ENCODE assay signal across 13 cellular contexts in the genomic region with DNA sequence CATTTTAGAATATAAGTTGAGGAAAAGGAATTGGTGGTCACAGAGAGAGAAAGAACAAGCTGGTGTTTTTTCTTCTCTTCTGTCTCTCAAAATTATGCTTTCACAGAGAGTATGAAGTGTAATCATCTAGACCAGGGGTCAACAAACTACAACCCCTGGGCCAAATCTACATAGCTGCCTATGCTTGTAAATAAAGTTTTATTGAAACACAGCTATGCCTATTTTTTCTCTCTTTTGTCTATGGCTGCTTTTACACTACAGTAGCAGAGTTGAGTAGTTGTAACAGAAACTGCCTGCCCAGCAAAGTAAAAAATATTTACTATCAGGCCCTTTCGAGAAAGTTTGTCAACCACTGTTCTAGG. TPM values are rescaled to one million over a fixed set of nuclear protein-coding genes. Genes with fewer than 3 reads are reported as not detected.
DNase-seq lines count a peak whose midpoint lies in the region; ATAC-seq, FAIRE-seq and TF ChIP-seq lines count a peak whose summit lies in the region.
"Had no signal": no experiment of that assay in that cellular context is flagged by ENCODE, and none has a peak within 500 bp of the region (broad histone marks: within the 10 kb centered on the region; RNA-seq: fewer than 3 reads in every experiment).

No MANE protein-coding gene starts in this region.

- peak overlapping the region; percentile 50 to 72 for H3K4me3 Mint-ChIP-seq in activated T-cell treated with anti-CD3 and anti-CD28 coated beads, Interleukin-2, amount 50 U/mL, for 72 hours

- no peak for TF ChIP-seq CTCF in OCI-LY3 (IDR thresholded peaks at IDR 0.05; ENCODE audit: low read depth, low read length)
- TF ChIP-seq CTCF in K562 (IDR thresholded peaks at IDR 0.05 in 2 of 3, conservative IDR thresholded peaks at IDR 0.05 in 1 of 3; ENCODE audit: insufficient read depth in 2 of 3, low read depth in 1 of 3, low read length in 3 of 3) = no peak
- no peak for TF ChIP-seq CTCF in spleen (IDR thresholded peaks at IDR 0.05 in 8 of 11, conservative IDR thresholded peaks at IDR 0.05 in 3 of 11)

- TF ChIP-seq RAD21 in K562 (CRISPR knock-in tag; conservative IDR thresholded peaks at IDR 0.05 in 1 of 2, IDR thresholded peaks at IDR 0.05 in 1 of 2) = no peak

- H3K4me3 ChIP-seq in OCI-LY3 (ENCODE audit: low read length) (no peak overlapping the region), K562 (no peak overlapping the region), spleen (no peak overlapping the region)
- H3K4me3 ChIP-seq: PC-9, psoas muscle had no signal

- peaks cover 8% of the 10 kb centered on the region for H3K27me3 Mint-ChIP-seq in activated T-cell treated with anti-CD3 and anti-CD28 coated beads, Interleukin-2, amount 50 U/mL, for 72 hours (ENCODE audit: low read depth)

- POLR2A ChIA-PET in K562 (lab: Yijun Ruan, JAX) = no interaction called here

- H3K36me3 ChIP-seq in OCI-LY3 (replicated peaks; ENCODE audit: low read depth, low read length) = no peaks in the 10 kb centered on the region
- no peaks in the 10 kb centered on the region for H3K36me3 ChIP-seq in K562 (ENCODE audit: control insufficient read depth, insufficient read depth, low read length)
- H3K36me3 ChIP-seq in spleen = no peaks in the 10 kb centered on the region

- no peak for DNase-seq in activated T-cell treated with anti-CD3 and anti-CD28 coated beads, Interleukin-2, amount 50 U/mL, for 72 hours
- DNase-seq in activated T-cell treated with anti-CD3 and anti-CD28 coated beads, Interleukin-2, amount 50 U/mL, for 48 hours = no peak
- DNase-seq in K562 (ENCODE audit: extremely low read depth in 1 of 4, low spot score in 3 of 4) = no peak
- DNase-seq in spleen = no peak
- no peak for DNase-seq in NK-92 (lab: John Stamatoyannopoulos, UW; ENCODE audit: unreplicated experiment)
- DNase-seq in NCI-H187 treated with DMSO at 0.1 percent for 48 hours (lab: John Stamatoyannopoulos, UW) = no peak
- DNase-seq: amniotic stem cell, Caco-2, NCI-H526, PC-9, psoas muscle had no signal

- H3K4me1 ChIP-seq in OCI-LY3 (ENCODE audit: low read length) = peaks cover 38% of the 10 kb centered on the region
- H3K4me1 ChIP-seq in K562 (replicated peaks in 1 of 2; ENCODE audit: control insufficient read depth in 2 of 2, insufficient read depth in 2 of 2, low read length in 2 of 2) = no peaks in the 10 kb centered on the region; a peak in 1 of 5 replicates
- H3K4me1 ChIP-seq in spleen = peaks cover 1 to 52% (median 20%) of the 10 kb centered on the region in 6 donors
- H3K4me1 ChIP-seq: Caco-2, psoas muscle had no signal

- H3K9ac ChIP-seq in OCI-LY3 (ENCODE audit: low read length) (no peak overlapping the region), K562 (ENCODE audit: insufficient read depth in 1 of 2, low read depth in 2 of 2, low read length in 2 of 2) (no peak overlapping the region)

- H3K9me3 ChIP-seq in OCI-LY3 (ENCODE audit: insufficient read depth, low read length) (no peaks in the 10 kb centered on the region), K562 (replicated peaks; ENCODE audit: control insufficient read depth, insufficient read depth, low read depth, low read length) (no peaks in the 10 kb centered on the region), spleen (no peaks in the 10 kb centered on the region)
- H3K9me3 ChIP-seq: Caco-2, psoas muscle had no signal

- peaks cover 80% of the 10 kb centered on the region for H3K4me1 Mint-ChIP-seq in activated T-cell treated with anti-CD3 and anti-CD28 coated beads, Interleukin-2, amount 50 U/mL, for 72 hours (ENCODE audit: low read depth)

- CTCF ChIA-PET in K562 (lab: Yijun Ruan, JAX; ENCODE audit: low intra/inter-chr PET ratio) = no interaction called here

- H3K27ac Mint-ChIP-seq in activated T-cell treated with anti-CD3 and anti-CD28 coated beads, Interleukin-2, amount 50 U/mL, for 72 hours = peak overlapping the region; percentile 95

- peaks cover 0 to 8% of the 10 kb centered on the region in 2 donors for H3K9me3 Mint-ChIP-seq in activated T-cell treated with anti-CD3 and anti-CD28 coated beads, Interleukin-2, amount 50 U/mL, for 72 hours

- no peaks in the 10 kb centered on the region for H3K27me3 ChIP-seq in OCI-LY3 (ENCODE audit: low read depth, low read length)
- H3K27me3 ChIP-seq in K562 (ENCODE audit: control insufficient read depth in 2 of 2, insufficient read depth in 2 of 2, low read length in 2 of 2) = no peaks in the 10 kb centered on the region
- peaks cover 0 to 4% (median 0%) of the 10 kb centered on the region in 7 donors for H3K27me3 ChIP-seq in spleen (replicated peaks in 1 of 7)

- FAIRE-seq in K562 (lab: Jason Lieb, UNC) = no peak

- ATAC-seq in activated T-cell treated with anti-CD3 and anti-CD28 coated beads, Interleukin-2, amount 50 U/mL, for 72 hours (replicated peaks in 1 of 2) = no peak
- no peak for ATAC-seq in K562
- no peak for ATAC-seq in HG02798 (IDR thresholded peaks at IDR 0.05; ENCODE audit: poor library complexity, unreplicated experiment)
- ATAC-seq: psoas muscle had no signal

- no peaks in the 10 kb centered on the region for H3K9me1 ChIP-seq in K562 (ENCODE audit: control insufficient read depth, insufficient read depth, low read length)

- H3K79me2 ChIP-seq in OCI-LY3 (ENCODE audit: low read length) (no peaks in the 10 kb centered on the region), K562 (ENCODE audit: control insufficient read depth, insufficient read depth, low read length) (no peaks in the 10 kb centered on the region)

- no peak overlapping the region for H2AFZ ChIP-seq in OCI-LY3 (ENCODE audit: low read depth, low read length)
- no peak overlapping the region for H2AFZ ChIP-seq in K562 (ENCODE audit: low read depth, low read length)
- H2AFZ ChIP-seq: PC-9 had no signal

- TF ChIP-seq POLR2A in K562 (conservative IDR thresholded peaks at IDR 0.05) (no peak), spleen (IDR thresholded peaks at IDR 0.05) (no peak)

- no TSS peak for BruUV-seq in K562 (replicated peaks; lab: Mats Ljungman, UMichigan)

- peaks cover 5% of the 10 kb centered on the region in 2 donors for H3K36me3 Mint-ChIP-seq in activated T-cell treated with anti-CD3 and anti-CD28 coated beads, Interleukin-2, amount 50 U/mL, for 72 hours (ENCODE audit: insufficient read depth in 2 of 2)

- peak overlapping the region; percentile 74 for H3K27ac ChIP-seq in OCI-LY3 (ENCODE audit: low read length)
- no peak overlapping the region for H3K27ac ChIP-seq in K562 (ENCODE audit: extremely low read depth, low read depth, low read length)
- peak overlapping the region; percentile 44 to 79 (median 71) for H3K27ac ChIP-seq in spleen
- H3K27ac ChIP-seq: PC-9, psoas muscle had no signal

- in situ Hi-C loops in K562 (cut with MboI) = no loop called here

- H4K20me1 ChIP-seq in OCI-LY3 (ENCODE audit: insufficient read depth, low read length) = no peaks in the 10 kb centered on the region
- H4K20me1 ChIP-seq in K562 (replicated peaks; ENCODE audit: control insufficient read depth, insufficient read depth, low read length) = no peaks in the 10 kb centered on the region

- 83% methylated on average over 1 of the region's 1 CpG for WGBS in K562 (ENCODE audit: insufficient coverage, low coverage, missing lambda C conversion rate)
- WGBS in spleen, 5 donors = 66 to 74% (median 72%) methylated on average over 1 of the region's 1 CpG

- peak overlapping the region; percentile 41 for H3K4me2 ChIP-seq in OCI-LY3 (ENCODE audit: low read length)
- H3K4me2 ChIP-seq in K562 (ENCODE audit: insufficient read depth, low read length) = no peak overlapping the region
- H3K4me2 ChIP-seq: PC-9 had no signal

- intact Hi-C loops in K562 (cut with micrococcal nuclease) (no loop called here), spleen (cut with DNase I; ENCODE audit: low total_unique reads) (no loop called here)

- TF ChIP-seq EP300 in K562 (IDR thresholded peaks at IDR 0.05; ENCODE audit: low read length) = no peak

TF ChIP-seq in K562, 482 proteins besides CTCF, POLR2A, EP300 and RAD21 (continues in another document):
- TF ChIP-seq HMG20A (CRISPR knock-in tag; conservative IDR thresholded peaks at IDR 0.05) = no peak
- no peak for TF ChIP-seq CREBBP (IDR thresholded peaks at IDR 0.05; ENCODE audit: low read depth, low read length)
- no peak for TF ChIP-seq HMG20B (CRISPR knock-in tag; IDR thresholded peaks at IDR 0.05)

RNA-seq across cellular contexts. Expression of a gene that starts 6.7 kb away (rescaled TPM):
- under 1 TPM in 1 of 2 donors, not detected in 1; 0.09 TPM for total RNA-seq in activated T-cell treated with anti-CD3 and anti-CD28 coated beads, Interleukin-2, amount 50 U/mL, for 72 hours
- total RNA-seq in K562 (2011; cell fraction: chromatin; rRNA removed; ENCODE audit: low replicate concordance) = not detected in 2 replicates
- not detected in 2 replicates for total RNA-seq in K562 (2011; cell fraction: nucleolus; rRNA removed)
- not detected in 2 replicates for total RNA-seq in K562 (2011; cell fraction: nucleoplasm; rRNA removed)
- not detected in 2 replicates for total RNA-seq in K562 (2014; rRNA removed)
- total RNA-seq in K562 (2014; rRNA removed; fragmentation: Illumina TruSeq; extraction: Trizol) = not detected in 2 replicates
- total RNA-seq in K562 (2015; rRNA removed; fragmentation: Illumina TruSeq; extraction: Trizol) = not detected in 2 replicates
- not detected in 2 replicates for total RNA-seq in K562 (2021)
- polyA plus RNA-seq in K562 (2011; rRNA removed) = not detected in 2 replicates
- not detected in 2 replicates for polyA plus RNA-seq in K562 (2011; cell fraction: cytosol; rRNA removed)
- not detected in 2 replicates for polyA plus RNA-seq in K562 (2011; cell fraction: nucleus; rRNA removed)
- polyA plus RNA-seq in K562 (2012) = not detected in 2 replicates
- not detected in 2 replicates for polyA plus RNA-seq in K562 (2014; fragmentation: Illumina TruSeq; extraction: Trizol)
- not detected for polyA plus RNA-seq in K562 (2014; fragmentation: Nextera tagmentation; extraction: Ambion mirVana)
- polyA plus RNA-seq in K562 (2014; rRNA removed) = not detected in 2 replicates
- polyA minus RNA-seq in K562 (2011; rRNA and poly(A)+ RNA removed) = not detected in 2 replicates
- polyA minus RNA-seq in K562 (2011; cell fraction: cytosol; rRNA and poly(A)+ RNA removed) = not detected in 2 replicates
- not detected in 2 replicates for polyA minus RNA-seq in K562 (2011; cell fraction: nucleus; rRNA and poly(A)+ RNA removed)
- total RNA-seq in spleen = 10 to 100 TPM in 3 of 7 donors, under 1 TPM in 2, not detected in 2; 0.09 to 56.0 (median 12.3) TPM
- 10 to 100 TPM in 1 of 3 donors, under 1 TPM in 1, not detected in 1; 0.16 to 10.5 TPM for polyA plus RNA-seq in spleen
- total RNA-seq: Caco-2, PC-9 had no signal
- polyA plus RNA-seq: psoas muscle had no signal
